Comparison of ENCODE assay signal across 16 cellular contexts in the genomic region with DNA sequence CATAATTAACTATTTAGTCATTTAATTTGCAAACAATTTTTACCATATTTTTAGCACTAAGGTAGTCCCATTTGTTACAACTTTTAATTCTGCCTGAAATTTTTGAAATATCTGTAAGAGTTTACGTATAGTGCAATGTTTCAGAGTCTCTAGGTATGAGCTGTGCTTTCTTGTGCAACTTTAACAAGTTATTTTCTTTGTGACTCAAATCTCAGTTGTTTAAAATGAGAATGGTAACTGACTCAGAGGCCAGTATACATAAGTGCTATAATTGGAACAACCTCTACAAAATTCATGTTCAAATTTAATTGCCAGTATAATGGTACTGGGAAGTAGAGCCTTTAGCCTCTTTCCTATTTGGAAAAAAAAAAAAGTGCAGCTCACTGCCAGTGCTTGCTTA. TPM values are rescaled to one million over a fixed set of nuclear protein-coding genes. Genes with fewer than 3 reads are reported as not detected.
DNase-seq lines count a peak whose midpoint lies in the region; TF ChIP-seq lines count a peak whose summit lies in the region.
"Had no signal": no experiment of that assay in that cellular context is flagged by ENCODE, and none has a peak within 500 bp of the region (broad histone marks: within the 10 kb centered on the region; RNA-seq: fewer than 3 reads in every experiment).

No MANE protein-coding gene starts in this region.

- peak; percentile 7 for DNase-seq in ELR (ENCODE audit: low read depth)
- peak; percentile 8 for DNase-seq in LHCN-M2 (ENCODE audit: low read depth)
- DNase-seq in choroid plexus epithelial cell (ENCODE audit: low read depth), result peak; percentile 1
- peak; percentile 15 for DNase-seq in iris pigment epithelial cell (ENCODE audit: low read depth)
- no peak for DNase-seq in iPS-NIHi11 (ENCODE audit: low spot score)
- DNase-seq in head of caudate nucleus, result no peak
- no peak for DNase-seq in DMS53 (lab: John Stamatoyannopoulos, UW)
- DNase-seq: AML-193; Caco-2; CD8-positive, alpha-beta memory T cell; H7 had no signal

- no peak for TF ChIP-seq CTCF in choroid plexus epithelial cell (conservative IDR thresholded peaks at IDR 0.05; ENCODE audit: low read depth, low read length)

- H3K4me3 ChIP-seq in choroid plexus epithelial cell (ENCODE audit: low read depth, low read length), result no peak overlapping the region
- H3K4me3 ChIP-seq: A549, BLaER1, GM12878, GM23338 had no signal

- intact Hi-C loops in head of caudate nucleus (cut with DNase I), result no loop called here

RNA-seq across cellular contexts. Expression of a gene that starts 14.2 kb away (rescaled TPM):
- total RNA-seq in LHCN-M2 (2014; rRNA removed), result 0.51 and 1.0 TPM in 2 replicates
- 0.26 TPM for polyA plus RNA-seq in LHCN-M2 (2012)
- total RNA-seq: Caco-2, G401 had no signal

RNA-seq across cellular contexts. Expression of a gene that starts 30.3 kb away (rescaled TPM):
- 3.3 and 4.9 TPM in 2 replicates for total RNA-seq in LHCN-M2 (2014; rRNA removed)
- polyA plus RNA-seq in LHCN-M2 (2012), result 0.92 TPM
- total RNA-seq: Caco-2 had no signal

Comparison
In these comparisons a context has a peak if more than half of its experiments do, and no peak if none do; other contexts are left out.
1. DNase-seq: peak in ELR (single experiment), LHCN-M2 (single experiment), choroid plexus epithelial cell (single experiment) and iris pigment epithelial cell (single experiment); none in iPS-NIHi11 (single experiment), head of caudate nucleus (0 of 42) and DMS53 (single experiment).